ENCODE assay signal across 12 cellular contexts in the genomic region with DNA sequence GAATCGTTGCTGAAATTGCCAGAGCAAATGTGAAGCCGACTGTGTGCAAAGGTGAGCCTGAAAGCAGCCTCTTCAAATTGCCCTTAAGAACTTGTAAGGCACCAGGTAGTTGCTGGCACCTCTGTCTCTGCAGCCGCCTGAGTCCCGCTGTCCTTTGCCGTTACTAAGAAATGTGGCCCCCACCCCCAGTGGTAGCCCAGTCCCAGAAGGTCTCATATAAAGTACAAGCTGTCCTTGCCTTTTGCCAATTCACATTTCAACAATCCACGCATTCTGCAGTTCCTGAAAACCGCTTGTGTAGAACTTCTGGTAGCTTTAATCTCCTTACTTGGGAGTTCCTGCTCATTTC.
"Had no signal": no experiment of that assay in that cellular context is flagged by ENCODE, and none has a peak within 500 bp of the region (broad histone marks: within the 10 kb centered on the region; RNA-seq: fewer than 3 reads in every experiment).

No MANE protein-coding gene starts in this region.

- ATAC-seq: activated T-cell treated with anti-CD3 and anti-CD28 coated beads, Interleukin-2, amount 50 U/mL, for 4 hours; esophagus mucosa; stimulated activated memory B cell treated with anti-CD40 and anti-IgM and Interleukin-4, amounts not matched to agents 10 μg/mL and 1 μg/mL and 100 μg/mL, for 72 hours had no signal

- H3K9me3 ChIP-seq: ovary had no signal

- H3K4me3 Mint-ChIP-seq: activated CD4-positive, alpha-beta memory T cell treated with anti-CD3 and anti-CD28 coated beads for 36 hours; activated naive CD8-positive, alpha-beta T cell treated with anti-CD3 and anti-CD28 coated beads, Interleukin-2, amount 10 ng/mL, durations not matched to agents 7 days and 5 days; activated T-cell treated with anti-CD3 and anti-CD28 coated beads, Interleukin-2, amount 50 U/mL, for 4 hours; neural crest cell; stimulated activated memory B cell treated with anti-CD40 and anti-IgM and Interleukin-4, amounts not matched to agents 10 μg/mL and 1 μg/mL and 100 μg/mL, for 72 hours had no signal

- H3K36me3 Mint-ChIP-seq: activated CD4-positive, alpha-beta memory T cell treated with anti-CD3 and anti-CD28 coated beads for 36 hours; activated naive CD8-positive, alpha-beta T cell treated with anti-CD3 and anti-CD28 coated beads, Interleukin-2, amount 10 ng/mL, durations not matched to agents 7 days and 5 days had no signal

- H3K27me3 Mint-ChIP-seq: activated CD4-positive, alpha-beta memory T cell treated with anti-CD3 and anti-CD28 coated beads for 36 hours; stimulated activated memory B cell treated with anti-CD40 and anti-IgM and Interleukin-4, amounts not matched to agents 10 μg/mL and 1 μg/mL and 100 μg/mL, for 72 hours had no signal

- H3K4me1 Mint-ChIP-seq: stimulated activated memory B cell treated with anti-CD40 and anti-IgM and Interleukin-4, amounts not matched to agents 10 μg/mL and 1 μg/mL and 100 μg/mL, for 72 hours had no signal

- DNase-seq: activated CD4-positive, alpha-beta memory T cell treated with anti-CD3 and anti-CD28 coated beads for 36 hours; activated gamma-delta T cell treated with Interleukin-2 at 50 U/mL for 16 hours; activated naive CD8-positive, alpha-beta T cell treated with anti-CD3 and anti-CD28 coated beads, Interleukin-2, amount 10 ng/mL, durations not matched to agents 7 days and 5 days; activated T-cell treated with anti-CD3 and anti-CD28 coated beads, Interleukin-2, amount 50 U/mL, for 4 hours; cortex of kidney; effector memory CD4-positive, alpha-beta T cell; mesendoderm; ovary; T-helper 9 cell had no signal

- H3K27me3 ChIP-seq: ovary had no signal

- H3K4me3 ChIP-seq: ovary had no signal

- H3K9me3 Mint-ChIP-seq: activated CD4-positive, alpha-beta memory T cell treated with anti-CD3 and anti-CD28 coated beads for 36 hours; activated naive CD8-positive, alpha-beta T cell treated with anti-CD3 and anti-CD28 coated beads, Interleukin-2, amount 10 ng/mL, durations not matched to agents 7 days and 5 days; activated T-cell treated with anti-CD3 and anti-CD28 coated beads, Interleukin-2, amount 50 U/mL, for 4 hours; neural crest cell; stimulated activated memory B cell treated with anti-CD40 and anti-IgM and Interleukin-4, amounts not matched to agents 10 μg/mL and 1 μg/mL and 100 μg/mL, for 72 hours had no signal

- H3K27ac ChIP-seq: ovary had no signal

- H3K36me3 ChIP-seq: ovary had no signal

- H3K27ac Mint-ChIP-seq: activated CD4-positive, alpha-beta memory T cell treated with anti-CD3 and anti-CD28 coated beads for 36 hours; activated naive CD8-positive, alpha-beta T cell treated with anti-CD3 and anti-CD28 coated beads, Interleukin-2, amount 10 ng/mL, durations not matched to agents 7 days and 5 days; stimulated activated memory B cell treated with anti-CD40 and anti-IgM and Interleukin-4, amounts not matched to agents 10 μg/mL and 1 μg/mL and 100 μg/mL, for 72 hours had no signal
